Comparison of ENCODE assay signal across 29 cellular contexts in the genomic region with DNA sequence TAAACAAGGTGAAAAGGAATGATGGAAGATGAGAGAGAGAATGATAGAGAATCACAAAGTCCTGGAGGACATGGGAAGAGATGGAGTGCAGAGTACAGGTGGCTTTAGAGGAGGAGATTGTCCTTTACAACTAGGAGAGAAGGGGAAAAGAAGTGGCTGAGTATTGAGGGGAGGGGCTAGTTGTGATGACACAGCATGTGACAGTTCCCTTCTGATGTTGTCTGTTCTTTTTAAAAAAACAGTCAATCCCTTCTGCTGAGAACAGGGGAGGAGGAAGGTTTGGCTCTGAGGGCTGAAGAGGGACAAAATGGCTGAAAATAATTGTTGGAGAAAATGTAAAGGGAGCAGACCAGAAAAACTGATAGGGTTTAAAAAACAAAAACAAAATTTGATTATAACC. TPM values are rescaled to one million over a fixed set of nuclear protein-coding genes. Genes with fewer than 3 reads are reported as not detected.
"Had no signal": no experiment of that assay in that cellular context is flagged by ENCODE, and none has a peak within 500 bp of the region (broad histone marks: within the 10 kb centered on the region; RNA-seq: fewer than 3 reads in every experiment).

No MANE protein-coding gene starts in this region.

- H3K27me3 Mint-ChIP-seq: stimulated activated naive CD8-positive, alpha-beta T cell treated with anti-CD3 and anti-CD28 coated beads, Interleukin-15, Interleukin-2, amounts not matched to agents 100 ng/mL and 50 ng/mL, for 24 hours had no signal

- H3K27me3 ChIP-seq: colonic mucosa, dorsolateral prefrontal cortex, gastroesophageal sphincter, hepatocyte, neutrophil, right lobe of liver, thyroid gland, upper lobe of left lung, vagina had no signal

- H3K4me1 ChIP-seq: colonic mucosa, gastroesophageal sphincter, thyroid gland, upper lobe of left lung, vagina had no signal

- DNase-seq: activated CD4-positive, alpha-beta memory T cell treated with anti-CD3 and anti-CD28 coated beads, Interleukin-2, amount 10 ng/mL, durations not matched to agents 7 days and 5 days; activated CD4-positive, alpha-beta T cell treated with anti-CD3 and anti-CD28 coated beads, Interleukin-2, amount 10 ng/mL, durations not matched to agents 7 days and 5 days; activated CD4-positive, CD25-positive, alpha-beta regulatory T cell treated with anti-CD3 and anti-CD28 coated beads, Interleukin-2, amount 50 U/mL, for 72 hours; activated CD8-positive, alpha-beta memory T cell treated with anti-CD3 and anti-CD28 coated beads, Interleukin-2, amount 50 U/mL, for 48 hours; activated T-cell treated with anti-CD3 and anti-CD28 coated beads, Interleukin-2, amount 50 U/mL, for 4 hours; colonic mucosa; dorsolateral prefrontal cortex; effector memory CD4-positive, alpha-beta T cell; kidney; left colon; mammary epithelial cell; naive B cell; nephron progenitor cell; right lobe of liver; stimulated activated CD4-positive, alpha-beta T cell treated with anti-CD3 and anti-CD28 coated beads, Interleukin-12 subunit alpha, Interleukin-12 subunit beta, amount 100 ng/mL, for 4 hours; stimulated activated CD4-positive, alpha-beta T cell treated with anti-CD3 and anti-CD28 coated beads, Interleukin-4, amount 100 ng/mL, for 1 hour; T-helper 9 cell; thyroid gland; upper lobe of left lung; WERI-Rb-1 had no signal

- H3K9me3 Mint-ChIP-seq: activated CD4-positive, alpha-beta memory T cell treated with anti-CD3 and anti-CD28 coated beads, Interleukin-2, amount 10 ng/mL, durations not matched to agents 7 days and 5 days; activated CD4-positive, alpha-beta T cell treated with anti-CD3 and anti-CD28 coated beads, Interleukin-2, amount 10 ng/mL, durations not matched to agents 7 days and 5 days; activated naive CD4-positive, alpha-beta T cell treated with anti-CD3 and anti-CD28 coated beads, Interleukin-2, amount 50 U/mL, for 72 hours; activated T-helper 2 cell treated with anti-CD3 and anti-CD28 coated beads, Interferon-gamma antibody, Interleukin-2, Interleukin-4, amounts not matched to agents 10 μg/mL and 5 μg/mL and 100 μg/mL, durations not matched to agents 14 hours and 24 hours and 36 hours had no signal

- H3K27ac ChIP-seq: colonic mucosa, dorsolateral prefrontal cortex, gastroesophageal sphincter, hepatocyte, neutrophil, right lobe of liver, skin epidermis, thyroid gland, upper lobe of left lung, vagina, WERI-Rb-1 had no signal

- H3K27ac Mint-ChIP-seq: activated CD4-positive, alpha-beta memory T cell treated with anti-CD3 and anti-CD28 coated beads, Interleukin-2, amount 10 ng/mL, durations not matched to agents 7 days and 5 days; activated CD4-positive, alpha-beta T cell treated with anti-CD3 and anti-CD28 coated beads, Interleukin-2, amount 10 ng/mL, durations not matched to agents 7 days and 5 days; activated naive CD4-positive, alpha-beta T cell treated with anti-CD3 and anti-CD28 coated beads, Interleukin-2, amount 50 U/mL, for 72 hours; activated T-helper 2 cell treated with anti-CD3 and anti-CD28 coated beads, Interferon-gamma antibody, Interleukin-2, Interleukin-4, amounts not matched to agents 10 μg/mL and 5 μg/mL and 100 μg/mL, durations not matched to agents 14 hours and 24 hours and 36 hours; mesothelial cell of epicardium; nephron progenitor cell; stimulated activated naive CD8-positive, alpha-beta T cell treated with anti-CD3 and anti-CD28 coated beads, Interleukin-15, Interleukin-2, amounts not matched to agents 100 ng/mL and 50 ng/mL, for 24 hours had no signal

- H2AFZ ChIP-seq: hepatocyte had no signal

- H3K4me1 Mint-ChIP-seq: activated CD4-positive, alpha-beta memory T cell treated with anti-CD3 and anti-CD28 coated beads, Interleukin-2, amount 10 ng/mL, durations not matched to agents 7 days and 5 days; activated CD4-positive, alpha-beta T cell treated with anti-CD3 and anti-CD28 coated beads, Interleukin-2, amount 10 ng/mL, durations not matched to agents 7 days and 5 days; mesothelial cell of epicardium; naive B cell; nephron progenitor cell had no signal

- H3K4me3 ChIP-seq: colonic mucosa, dorsolateral prefrontal cortex, gastroesophageal sphincter, hepatocyte, right lobe of liver, skin epidermis, thyroid gland, upper lobe of left lung, vagina had no signal

- H3K4me3 Mint-ChIP-seq: activated CD4-positive, alpha-beta memory T cell treated with anti-CD3 and anti-CD28 coated beads, Interleukin-2, amount 10 ng/mL, durations not matched to agents 7 days and 5 days; activated CD4-positive, alpha-beta T cell treated with anti-CD3 and anti-CD28 coated beads, Interleukin-2, amount 10 ng/mL, durations not matched to agents 7 days and 5 days; activated T-cell treated with anti-CD3 and anti-CD28 coated beads, Interleukin-2, amount 50 U/mL, for 4 hours; mesothelial cell of epicardium; naive B cell; nephron progenitor cell; stimulated activated naive CD8-positive, alpha-beta T cell treated with anti-CD3 and anti-CD28 coated beads, Interleukin-15, Interleukin-2, amounts not matched to agents 100 ng/mL and 50 ng/mL, for 24 hours had no signal

- ATAC-seq: activated naive CD4-positive, alpha-beta T cell treated with anti-CD3 and anti-CD28 coated beads, Interleukin-2, amount 50 U/mL, for 72 hours; activated T-cell treated with anti-CD3 and anti-CD28 coated beads, Interleukin-2, amount 50 U/mL, for 4 hours; gastroesophageal sphincter; left colon had no signal

- H3K79me2 ChIP-seq: hepatocyte had no signal

- H3K9me3 ChIP-seq: colonic mucosa, neutrophil, right lobe of liver, thyroid gland, upper lobe of left lung, vagina had no signal

- H3K4me2 ChIP-seq: hepatocyte had no signal

- H3K36me3 ChIP-seq: colonic mucosa, neutrophil, thyroid gland, upper lobe of left lung, vagina, WERI-Rb-1 had no signal

RNA-seq across cellular contexts. Expression of a gene that starts 44.0 kb away (rescaled TPM):
- total RNA-seq: activated CD4-positive, alpha-beta memory T cell treated with anti-CD3 and anti-CD28 coated beads, Interleukin-2, amount 10 ng/mL, durations not matched to agents 7 days and 5 days had no signal
